In genomic region chr17:7476474-7476873, GRCh38 we compare ENCODE assay signal across 1 cellular context.
TF ChIP-seq lines count a peak whose summit lies in the region.

No MANE protein-coding gene starts in this region.

TF ChIP-seq in HEK293, 187 proteins besides CTCF, POLR2A, EP300 and RAD21 (continued from another document):
- TF ChIP-seq, protein P1, sequence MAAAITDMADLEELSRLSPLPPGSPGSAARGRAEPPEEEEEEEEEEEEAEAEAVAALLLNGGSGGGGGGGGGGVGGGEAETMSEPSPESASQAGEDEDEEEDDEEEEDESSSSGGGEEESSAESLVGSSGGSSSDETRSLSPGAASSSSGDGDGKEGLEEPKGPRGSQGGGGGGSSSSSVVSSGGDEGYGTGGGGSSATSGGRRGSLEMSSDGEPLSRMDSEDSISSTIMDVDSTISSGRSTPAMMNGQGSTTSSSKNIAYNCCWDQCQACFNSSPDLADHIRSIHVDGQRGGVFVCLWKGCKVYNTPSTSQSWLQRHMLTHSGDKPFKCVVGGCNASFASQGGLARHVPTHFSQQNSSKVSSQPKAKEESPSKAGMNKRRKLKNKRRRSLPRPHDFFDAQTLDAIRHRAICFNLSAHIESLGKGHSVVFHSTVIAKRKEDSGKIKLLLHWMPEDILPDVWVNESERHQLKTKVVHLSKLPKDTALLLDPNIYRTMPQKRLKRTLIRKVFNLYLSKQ (tag by site-specific recombination; IDR thresholded peaks at IDR 0.05; ENCODE audit: borderline replicate concordance): no peak
- TF ChIP-seq WT1 (tag by site-specific recombination; IDR thresholded peaks at IDR 0.05) (no peak), ZNF600 (tag by site-specific recombination; IDR thresholded peaks at IDR 0.05) (peak; percentile 74), ZNF155 (tag by site-specific recombination; IDR thresholded peaks at IDR 0.05) (no peak), ZNF19 (tag by site-specific recombination; IDR thresholded peaks at IDR 0.05; ENCODE audit: low read depth) (no peak), ZNF521 (tag by site-specific recombination; IDR thresholded peaks at IDR 0.05) (no peak), MYNN (tag by site-specific recombination; IDR thresholded peaks at IDR 0.05; ENCODE audit: borderline replicate concordance) (no peak)
- TF ChIP-seq, protein P2, sequence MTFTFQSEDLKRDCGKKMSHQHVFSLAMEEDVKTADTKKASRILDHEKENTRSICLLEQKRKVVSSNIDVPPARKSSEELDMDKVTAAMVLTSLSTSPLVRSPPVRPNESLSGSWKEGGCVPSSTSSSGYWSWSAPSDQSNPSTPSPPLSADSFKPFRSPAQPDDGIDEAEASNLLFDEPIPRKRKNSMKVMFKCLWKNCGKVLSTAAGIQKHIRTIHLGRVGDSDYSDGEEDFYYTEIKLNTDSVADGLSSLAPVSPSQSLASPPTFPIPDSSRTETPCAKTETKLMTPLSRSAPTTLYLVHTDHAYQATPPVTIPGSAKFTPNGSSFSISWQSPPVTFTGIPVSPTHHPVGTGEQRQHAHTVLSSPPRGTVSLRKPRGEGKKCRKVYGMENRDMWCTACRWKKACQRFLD (tag by site-specific recombination; IDR thresholded peaks at IDR 0.05): no peak
TF ChIP-seq in HEK293: peak in this region for 4.
